Comparison of ENCODE assay signal across 33 cellular contexts in genomic region chr7:36363515-36363914, GRCh38.
"Had no signal": no experiment of that assay in that cellular context is flagged by ENCODE, and none has a peak within 500 bp of the region (broad histone marks: within the 10 kb centered on the region; RNA-seq: fewer than 3 reads in every experiment).

No MANE protein-coding gene starts in this region.

- H3K4me3 ChIP-seq: MG63, PC-9, SJCRH30, SK-N-MC had no signal

- H3K36me3 ChIP-seq: MG63, SJCRH30 had no signal

- FAIRE-seq: RCC 7860 had no signal

- DNase-seq: Kasumi-1, MG63, NCI-H1048, NCI-H1092 treated with DMSO at 0.1 percent for 48 hours, NCI-H1105 treated with DMSO at 0.1 percent for 48 hours, NCI-H1417, NCI-H1436, NCI-H146, NCI-H1694, NCI-H187, NCI-H1930, NCI-H2029 treated with DMSO at 0.1 percent for 48 hours, NCI-H2081 treated with DMSO at 0.1 percent for 48 hours, NCI-H2107, NCI-H2171, NCI-H226, NCI-H446 treated with DMSO at 0.1 percent for 48 hours, NCI-H510A, NCI-H524, NCI-H69, NCI-H748 treated with DMSO at 0.1 percent for 48 hours, NCI-H82, PC-9, SHP77, SIG-M5, SJCRH30, T-cell had no signal

- H3K4me1 ChIP-seq: SJCRH30 had no signal

- H3K9me3 ChIP-seq: MG63, SJCRH30 had no signal

- H3K27me3 ChIP-seq: MG63, SJCRH30 had no signal

- ATAC-seq: Panc1, Right ventricle myocardium inferior, SK-N-SH treated with all-trans-retinoic acid at 6 μM for 48 hours, T-cell had no signal

- H3K27ac ChIP-seq: PC-9, RWPE1, SJCRH30, SK-N-MC had no signal
